In genomic region chr9:127771570-127772189, GRCh38 we compare ENCODE assay signal across 8 cellular contexts. TPM values are rescaled to one million over a fixed set of nuclear protein-coding genes. Genes with fewer than 3 reads are reported as not detected.
DNase-seq lines count a peak whose midpoint lies in the region; ATAC-seq and TF ChIP-seq lines count a peak whose summit lies in the region.

No MANE protein-coding gene starts in this region.

- no peak overlapping the region for H2AFZ ChIP-seq in hepatocyte

- no peaks in the 10 kb centered on the region for H3K79me2 ChIP-seq in hepatocyte

- peak overlapping the region; percentile 93 for H3K4me3 Mint-ChIP-seq in activated B cell treated with CpG ODN at 0.5 μM for 24 hours
- H3K4me3 Mint-ChIP-seq in stimulated activated effector memory CD8-positive, alpha-beta T cell treated with anti-CD3 and anti-CD28 coated beads, Interleukin-12 subunit alpha, Interleukin-12 subunit beta, amount 100 ng/mL, for 72 hours = peak overlapping the region; percentile 84

- H3K4me3 ChIP-seq in HFF-Myc (replicated peaks; ENCODE audit: low read depth, low read length) (peak overlapping the region; percentile 34), hepatocyte (no peak overlapping the region)

- H3K27me3 Mint-ChIP-seq in activated B cell treated with CpG ODN at 0.5 μM for 24 hours = no peaks in the 10 kb centered on the region

- peaks cover 12% of the 10 kb centered on the region for H3K4me1 ChIP-seq in hepatocyte (ENCODE audit: insufficient read depth)

- POLR2A ChIA-PET in activated B cell treated with CpG ODN at 0.5 μM for 24 hours (lab: Charles Lee) = interaction anchor here (0.5 to 7.6 kb wide), 21 partner anchors 8 to 357 kb away, joined by 3 to 96 read pairs (median 6); partner anchors contain the start of genes CDK9, FPGS, LRSAM1 and RPL12

- CTCF ChIA-PET in activated B cell treated with CpG ODN at 0.5 μM for 24 hours (lab: Charles Lee) = interaction anchor here (0.8 to 4.1 kb wide), 8 partner anchors 12 to 182 kb away, joined by 3 to 32 read pairs (median 5); partner anchors contain the start of genes CDK9 and TOR2A

- H3K4me1 Mint-ChIP-seq in activated B cell treated with CpG ODN at 0.5 μM for 24 hours = peaks cover 74% of the 10 kb centered on the region
- peaks cover 64% of the 10 kb centered on the region for H3K4me1 Mint-ChIP-seq in stimulated activated effector memory CD8-positive, alpha-beta T cell treated with anti-CD3 and anti-CD28 coated beads, Interleukin-12 subunit alpha, Interleukin-12 subunit beta, amount 100 ng/mL, for 72 hours

- H3K27ac ChIP-seq in hepatocyte (no peak overlapping the region), caudate nucleus (ENCODE audit: low read depth, low read length) (no peak overlapping the region)

- H3K27ac Mint-ChIP-seq in activated B cell treated with CpG ODN at 0.5 μM for 24 hours = peak overlapping the region; percentile 93
- H3K27ac Mint-ChIP-seq in stimulated activated effector memory CD8-positive, alpha-beta T cell treated with anti-CD3 and anti-CD28 coated beads, Interleukin-12 subunit alpha, Interleukin-12 subunit beta, amount 100 ng/mL, for 72 hours = peak overlapping the region; percentile 97

- no peaks in the 10 kb centered on the region for H3K36me3 ChIP-seq in hepatocyte (replicated peaks; ENCODE audit: insufficient read depth, low read depth)

- 4% methylated on average over 16 of the region's 19 CpGs for WGBS in hepatocyte (ENCODE audit: low lambda C conversion rate, missing lambda C conversion rate)

- ATAC-seq in activated B cell treated with CpG ODN at 0.5 μM for 24 hours (ENCODE audit: low read depth) (no peak), HG03039 (IDR thresholded peaks at IDR 0.05; ENCODE audit: unreplicated experiment) (no peak), GM21526 (IDR thresholded peaks at IDR 0.05; ENCODE audit: low FRiP score, unreplicated experiment) (no peak)
- ATAC-seq in stimulated activated effector memory CD8-positive, alpha-beta T cell treated with anti-CD3 and anti-CD28 coated beads, Interleukin-12 subunit alpha, Interleukin-12 subunit beta, amount 100 ng/mL, for 72 hours = no peak

- no peaks in the 10 kb centered on the region for H3K9me3 Mint-ChIP-seq in activated B cell treated with CpG ODN at 0.5 μM for 24 hours
- H3K9me3 Mint-ChIP-seq in stimulated activated effector memory CD8-positive, alpha-beta T cell treated with anti-CD3 and anti-CD28 coated beads, Interleukin-12 subunit alpha, Interleukin-12 subunit beta, amount 100 ng/mL, for 72 hours = no peaks in the 10 kb centered on the region

- H3K27me3 ChIP-seq in hepatocyte = no peaks in the 10 kb centered on the region

- no peak for DNase-seq in HFF-Myc (ENCODE audit: extremely low read depth, low read depth)
- DNase-seq in activated B cell treated with CpG ODN at 0.5 μM for 24 hours = no peak
- DNase-seq in hepatocyte (ENCODE audit: low spot score) = no peak
- no peak for DNase-seq in stimulated activated effector memory CD8-positive, alpha-beta T cell treated with anti-CD3 and anti-CD28 coated beads, Interleukin-12 subunit alpha, Interleukin-12 subunit beta, amount 100 ng/mL, for 72 hours (ENCODE audit: low spot score in 2 of 2)
- no peak for DNase-seq in NCI-H345 (lab: John Stamatoyannopoulos, UW)
- no peak for DNase-seq in caudate nucleus (lab: John Stamatoyannopoulos, UW)

- no peaks in the 10 kb centered on the region for H3K9me2 ChIP-seq in hepatocyte (replicated peaks; ENCODE audit: insufficient read depth)

- H4K20me1 ChIP-seq in hepatocyte (ENCODE audit: insufficient read depth, poor library complexity, severe bottlenecking) = no peaks in the 10 kb centered on the region

- no peaks in the 10 kb centered on the region for H3K9me3 ChIP-seq in hepatocyte (ENCODE audit: low read depth)

- TF ChIP-seq CTCF in HFF-Myc (IDR thresholded peaks at IDR 0.05; ENCODE audit: low read depth, low read length, missing control alignments) = no peak
- no peak for TF ChIP-seq CTCF in activated B cell treated with CpG ODN at 0.5 μM for 24 hours (IDR thresholded peaks at IDR 0.05)
- no peak for TF ChIP-seq CTCF in hepatocyte (IDR thresholded peaks at IDR 0.05; ENCODE audit: poor library complexity)

- H3K36me3 Mint-ChIP-seq in activated B cell treated with CpG ODN at 0.5 μM for 24 hours (ENCODE audit: low read depth) = peaks cover 66% of the 10 kb centered on the region
- peaks cover 86% of the 10 kb centered on the region for H3K36me3 Mint-ChIP-seq in stimulated activated effector memory CD8-positive, alpha-beta T cell treated with anti-CD3 and anti-CD28 coated beads, Interleukin-12 subunit alpha, Interleukin-12 subunit beta, amount 100 ng/mL, for 72 hours

- H3K4me2 ChIP-seq in hepatocyte = peak overlapping the region; percentile 84

- intact Hi-C loops in activated B cell treated with CpG ODN at 0.5 μM for 24 hours (cut with micrococcal nuclease) = loop anchor here (1.0 to 5.0 kb wide), 8 partner anchors 8 to 296 kb away; partner anchors contain the start of genes FPGS, NAIF1, SLC25A25 and ST6GALNAC4

RNA-seq across cellular contexts. Expression of gene SH2D3C, which starts 6.8 kb away (rescaled TPM):
- total RNA-seq in activated B cell treated with CpG ODN at 0.5 μM for 24 hours = 49.2 and 51.8 TPM in 2 replicates
- total RNA-seq in hepatocyte = 0.23 and 0.96 TPM in 2 replicates
- polyA plus RNA-seq in hepatocyte = 0.89 and 2.2 TPM in 2 replicates

RNA-seq across cellular contexts. Expression of gene CDK9, which starts 14.2 kb away (rescaled TPM):
- total RNA-seq in activated B cell treated with CpG ODN at 0.5 μM for 24 hours (132 and 137 TPM in 2 replicates), hepatocyte (53.5 and 84.6 TPM in 2 replicates)
- 91.4 and 92.3 TPM in 2 replicates for polyA plus RNA-seq in hepatocyte

RNA-seq across cellular contexts. Expression of gene FPGS, which starts 31.0 kb away (rescaled TPM):
- total RNA-seq in activated B cell treated with CpG ODN at 0.5 μM for 24 hours (105 and 135 TPM in 2 replicates), hepatocyte (27.4 and 30.9 TPM in 2 replicates)
- 48.5 and 52.2 TPM in 2 replicates for polyA plus RNA-seq in hepatocyte

RNA-seq across cellular contexts. Expression of gene TOR2A, which starts 36.6 kb away (rescaled TPM):
- total RNA-seq in activated B cell treated with CpG ODN at 0.5 μM for 24 hours (13.8 and 15.1 TPM in 2 replicates), hepatocyte (16.8 and 17.1 TPM in 2 replicates)
- 21.3 and 28.8 TPM in 2 replicates for polyA plus RNA-seq in hepatocyte

RNA-seq across cellular contexts. Expression of gene TTC16, which starts 55.8 kb away (rescaled TPM):
- total RNA-seq in activated B cell treated with CpG ODN at 0.5 μM for 24 hours = not detected in 2 replicates
- 0.24 TPM in 1 of 2 replicates, not detected in the other for total RNA-seq in hepatocyte
- not detected in 2 replicates for polyA plus RNA-seq in hepatocyte

Comparison
In these comparisons a context has a peak if more than half of its experiments do, and no peak if none do; other contexts are left out.
1. RNA of gene SH2D3C, which starts 6.8 kb away (total RNA-seq): 49.2 to 51.8 TPM in activated B cell treated with CpG ODN at 0.5 μM for 24 hours; 0.23 to 0.96 TPM in hepatocyte; every median in the first group is over 10 times any median in the second.